ENCODE assay signal across 13 cellular contexts in the genomic region with DNA sequence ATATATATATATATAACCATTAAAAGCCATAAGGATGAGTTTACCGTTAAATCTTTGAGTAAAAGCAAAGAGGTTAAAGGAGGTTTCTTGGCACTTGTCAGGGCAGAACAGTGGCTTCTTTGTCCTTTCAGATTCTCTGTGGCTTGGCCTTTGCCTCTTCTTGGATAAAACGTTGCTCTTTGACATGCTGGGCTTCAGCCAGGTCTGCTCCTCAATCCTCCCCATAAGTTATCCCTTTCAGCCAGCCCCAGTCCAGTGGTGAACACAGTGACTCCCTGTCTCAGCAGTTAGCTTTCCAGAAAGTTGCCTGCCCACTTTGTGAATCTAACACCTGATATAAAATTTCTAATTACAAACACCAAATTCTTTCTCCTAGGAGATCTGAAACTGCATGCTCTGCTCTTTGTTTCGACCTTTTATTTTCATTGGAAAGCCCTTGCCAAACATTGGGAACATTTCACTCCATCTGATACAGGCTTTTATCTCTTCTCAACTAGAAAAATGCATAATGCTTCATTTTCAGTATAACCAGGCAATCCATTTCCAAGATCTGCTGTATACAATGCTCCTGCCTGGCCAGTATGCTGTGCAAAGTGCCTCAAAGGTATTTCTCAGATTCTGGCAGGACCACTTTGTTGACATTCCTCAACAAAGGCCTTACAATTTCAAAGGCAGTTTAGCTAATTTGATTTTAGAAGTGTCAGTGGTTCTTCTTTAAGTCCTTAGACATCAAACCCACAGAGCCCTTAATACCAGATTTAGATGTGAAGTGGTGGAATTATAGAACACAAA. TPM values are rescaled to one million over a fixed set of nuclear protein-coding genes. Genes with fewer than 3 reads are reported as not detected.
DNase-seq lines count a peak whose midpoint lies in the region; ATAC-seq and TF ChIP-seq lines count a peak whose summit lies in the region.
"Had no signal": no experiment of that assay in that cellular context is flagged by ENCODE, and none has a peak within 500 bp of the region (broad histone marks: within the 10 kb centered on the region; RNA-seq: fewer than 3 reads in every experiment).

No MANE protein-coding gene starts in this region.

- peaks cover 2 to 20% (median 11%) of the 10 kb centered on the region in 3 donors for H3K4me1 ChIP-seq in gastroesophageal sphincter
- H3K4me1 ChIP-seq in thoracic aorta (ENCODE audit: control insufficient read depth in 1 of 2, low read depth in 2 of 2), result peaks cover 17 to 23% of the 10 kb centered on the region in 2 donors
- H3K4me1 ChIP-seq: Peyer's patch had no signal

- H3K36me3 ChIP-seq in gastroesophageal sphincter (no peaks in the 10 kb centered on the region), thoracic aorta (no peaks in the 10 kb centered on the region)
- H3K36me3 ChIP-seq: Peyer's patch, stomach had no signal

- H3K27ac ChIP-seq in gastroesophageal sphincter, result peak overlapping the region; percentile 25 to 66 (median 66)
- peak overlapping the region; percentile 55 to 58 for H3K27ac ChIP-seq in thoracic aorta

- H3K4me3 ChIP-seq in gastroesophageal sphincter (no peak overlapping the region), thoracic aorta (no peak overlapping the region)
- H3K4me3 ChIP-seq: Peyer's patch, stomach had no signal

- H3K9me3 ChIP-seq in gastroesophageal sphincter (no peaks in the 10 kb centered on the region), thoracic aorta (no peaks in the 10 kb centered on the region)
- H3K9me3 ChIP-seq: Peyer's patch, stomach had no signal

- 24% methylated on average over 3 of the region's 3 CpGs for WGBS in gastroesophageal sphincter (ENCODE audit: low coverage in 1 of 2), 2 donors

- ATAC-seq in gastroesophageal sphincter, result no peak
- no peak for ATAC-seq in thoracic aorta (ENCODE audit: insufficient number of reproducible peaks, low FRiP score, low read depth)
- ATAC-seq in GM19324 (IDR thresholded peaks at IDR 0.05; ENCODE audit: low FRiP score, unreplicated experiment), result no peak
- no peak for ATAC-seq in HG02588 (IDR thresholded peaks at IDR 0.05; ENCODE audit: unreplicated experiment)
- ATAC-seq: CD8-positive, alpha-beta T cell had no signal

- no peak for TF ChIP-seq POLR2A in gastroesophageal sphincter (IDR thresholded peaks at IDR 0.05)

- TF ChIP-seq CTCF in gastroesophageal sphincter (IDR thresholded peaks at IDR 0.05) (no peak), thoracic aorta (IDR thresholded peaks at IDR 0.05) (no peak)

- no peak for TF ChIP-seq EP300 in gastroesophageal sphincter (IDR thresholded peaks at IDR 0.05)

- H3K27me3 ChIP-seq in gastroesophageal sphincter (no peaks in the 10 kb centered on the region), thoracic aorta (replicated peaks; ENCODE audit: insufficient read depth) (no peaks in the 10 kb centered on the region)
- H3K27me3 ChIP-seq: Peyer's patch, stomach had no signal

- peak; percentile 5 for DNase-seq in SW480 (ENCODE audit: low spot score)
- DNase-seq in myocyte (ENCODE audit: low read depth), result peak; percentile 32
- DNase-seq in thoracic aorta (ENCODE audit: low spot score), result no peak
- DNase-seq in NCI-H524 (lab: John Stamatoyannopoulos, UW), result no peak
- no peak for DNase-seq in DMS53 (lab: John Stamatoyannopoulos, UW)
- DNase-seq: CD8-positive, alpha-beta T cell; NCI-H2227 treated with DMSO at 0.1 percent for 48 hours; Peyer's patch; stomach; T-helper 9 cell had no signal

RNA-seq across cellular contexts. Expression of a gene that starts 16.2 kb away (rescaled TPM):
- total RNA-seq in gastroesophageal sphincter, result 10 to 100 TPM; 36.7 to 51.4 (median 39.2) TPM
- 21.6 and 34.5 TPM in 2 replicates for total RNA-seq in myocyte
- 29.8 TPM for polyA plus RNA-seq in myocyte (2012)
- 10 to 100 TPM; 13.3 to 35.0 TPM for total RNA-seq in thoracic aorta

Comparison
In these comparisons a context has a peak if more than half of its experiments do, and no peak if none do; other contexts are left out.
1. DNase-seq: peak in SW480 (single experiment) and myocyte (single experiment); none in thoracic aorta (single experiment), NCI-H524 (0 of 2) and DMS53 (single experiment).